22 cellular contexts compared by ENCODE assay signal in the genomic region with DNA sequence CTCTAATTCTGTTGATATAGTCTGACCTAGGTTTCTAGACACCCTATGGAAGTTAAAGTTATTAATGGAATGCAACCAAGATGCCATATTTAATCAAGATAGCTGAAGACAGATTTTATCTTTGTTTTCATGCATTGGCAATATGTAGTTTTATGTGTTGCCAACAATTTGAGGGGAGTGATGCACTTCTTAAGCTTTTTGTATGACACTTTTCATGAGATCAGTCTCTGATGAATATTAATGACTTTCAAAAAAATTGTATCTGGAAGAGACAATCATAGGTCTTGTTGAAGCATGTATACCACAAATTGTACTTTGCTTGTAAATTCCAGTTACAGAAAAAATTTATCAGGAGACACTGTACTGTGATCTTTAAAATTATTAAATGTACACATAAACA.
DNase-seq lines count a peak whose midpoint lies in the region; ATAC-seq and TF ChIP-seq lines count a peak whose summit lies in the region.
"Had no signal": no experiment of that assay in that cellular context is flagged by ENCODE, and none has a peak within 500 bp of the region (broad histone marks: within the 10 kb centered on the region; RNA-seq: fewer than 3 reads in every experiment).

No MANE protein-coding gene starts in this region.

- ATAC-seq in foreskin keratinocyte: no peak
- ATAC-seq: A549 had no signal

- CTCF ChIA-PET in mammary epithelial cell (lab: Charles Lee; ENCODE audit: low non-redundant PET) (no interaction called here), MCF 10A (lab: Yijun Ruan, JAX) (interaction anchor here (0.7 to 1.2 kb wide), 2 partner anchors 51 to 153 kb away, joined by 3 read pairs; no protein-coding TSS in a partner anchor), GM10248 (lab: Yijun Ruan, JAX) (no interaction called here)

- H3K4me2 ChIP-seq in mammary epithelial cell (ENCODE audit: insufficient read depth, low read depth, low read length): no peak overlapping the region
- H3K4me2 ChIP-seq: A549; BLaER1 treated with 17β-estradiol and CSF1 and Interleukin-3, amounts not matched to agents 10 nM and 100 nM had no signal

- H3K4me3 Mint-ChIP-seq in MCF 10A (ENCODE audit: unreplicated experiment): no peak overlapping the region
- H3K4me3 Mint-ChIP-seq in mesothelial cell of epicardium: no peak overlapping the region
- H3K4me3 Mint-ChIP-seq: CD14-positive monocyte; CD4-positive, alpha-beta T cell; CD8-positive, alpha-beta memory T cell had no signal

- no peak for TF ChIP-seq CTCF in mammary epithelial cell (conservative IDR thresholded peaks at IDR 0.05 in 1 of 2, IDR thresholded peaks at IDR 0.05 in 1 of 2; ENCODE audit: extremely low read depth in 1 of 2, insufficient read depth in 1 of 2, low read depth in 1 of 2, low read length in 2 of 2)
- no peak for TF ChIP-seq CTCF in MCF 10A (IDR thresholded peaks at IDR 0.05; ENCODE audit: unreplicated experiment)
- TF ChIP-seq CTCF in foreskin keratinocyte (conservative IDR thresholded peaks at IDR 0.05): no peak
- TF ChIP-seq CTCF in mesothelial cell of epicardium (IDR thresholded peaks at IDR 0.05; ENCODE audit: unreplicated experiment): no peak
- TF ChIP-seq CTCF in GM10248 (IDR thresholded peaks at IDR 0.05; ENCODE audit: control extremely low read depth, extremely low read depth, low read depth, missing control alignments): no peak

- BruUV-seq in mammary epithelial cell (replicated peaks; lab: Mats Ljungman, UMichigan) (no TSS peak), MCF 10A (replicated peaks; lab: Mats Ljungman, UMichigan) (no TSS peak)

- H3K27me3 ChIP-seq in mammary epithelial cell (ENCODE audit: insufficient read depth, low read length) (no peaks in the 10 kb centered on the region), foreskin keratinocyte (no peaks in the 10 kb centered on the region)
- H3K27me3 ChIP-seq: BE2C; BLaER1 treated with 17β-estradiol and CSF1 and Interleukin-3, amounts not matched to agents 10 nM and 100 nM had no signal

- DNase-seq in mammary epithelial cell: no peak
- no peak for DNase-seq in MCF 10A (ENCODE audit: unreplicated experiment)
- peak in 1 of 2 donors; percentile 82 for DNase-seq in foreskin keratinocyte
- DNase-seq in mesothelial cell of epicardium (ENCODE audit: low spot score in 2 of 2, unreplicated experiment in 2 of 2): no peak
- no peak for DNase-seq in GM10248 (ENCODE audit: extremely low spot score)
- DNase-seq in NCI-H1417 (lab: John Stamatoyannopoulos, UW): no peak
- no peak for DNase-seq in mucosa of gallbladder (ENCODE audit: low spot score)
- DNase-seq: 8988T; ACHN; AML-193; BE2C; CD4-positive, alpha-beta T cell; CD8-positive, alpha-beta memory T cell; DMS 273 treated with DMSO at 0.1 percent for 48 hours; DMS79; EL; GDM1; GOT3 had no signal

- intact Hi-C loops in mammary epithelial cell (cut with micrococcal nuclease): no loop called here
- intact Hi-C loops in MCF 10A (cut with micrococcal nuclease): no loop called here

- no peaks in the 10 kb centered on the region for H3K36me3 ChIP-seq in mammary epithelial cell (ENCODE audit: insufficient read depth, low read length)
- H3K36me3 ChIP-seq: BE2C, HAP-1 had no signal

- H3K27me3 Mint-ChIP-seq in MCF 10A (ENCODE audit: insufficient read depth, unreplicated experiment): no peaks in the 10 kb centered on the region
- H3K27me3 Mint-ChIP-seq in mesothelial cell of epicardium (ENCODE audit: low read depth): no peaks in the 10 kb centered on the region
- H3K27me3 Mint-ChIP-seq: CD4-positive, alpha-beta T cell; CD8-positive, alpha-beta memory T cell had no signal

- H3K36me3 Mint-ChIP-seq in MCF 10A (ENCODE audit: insufficient read depth, unreplicated experiment) (no peaks in the 10 kb centered on the region), mesothelial cell of epicardium (peaks cover 22% of the 10 kb centered on the region)
- H3K36me3 Mint-ChIP-seq: CD8-positive, alpha-beta memory T cell had no signal

- no peak overlapping the region for H3K4me3 ChIP-seq in mammary epithelial cell (replicated peaks in 1 of 3; ENCODE audit: insufficient read depth in 1 of 3, low read depth in 2 of 3, low read length in 3 of 3)
- H3K4me3 ChIP-seq: A549; BLaER1 treated with 17β-estradiol and CSF1 and Interleukin-3, amounts not matched to agents 10 nM and 100 nM; HAP-1 had no signal

- H3K4me1 Mint-ChIP-seq in MCF 10A (ENCODE audit: insufficient read depth, unreplicated experiment) (peaks cover 45% of the 10 kb centered on the region), mesothelial cell of epicardium (peaks cover 62% of the 10 kb centered on the region)
- H3K4me1 Mint-ChIP-seq: CD14-positive monocyte; CD8-positive, alpha-beta memory T cell had no signal

- H3K79me2 ChIP-seq in mammary epithelial cell (ENCODE audit: insufficient read depth, low read length): peaks cover 56% of the 10 kb centered on the region

- POLR2A ChIA-PET in MCF 10A (lab: Yijun Ruan, JAX) (interaction anchor here (0.9 to 2.9 kb wide), 4 partner anchors 14 to 117 kb away, joined by 3 to 14 read pairs (median 4); no protein-coding TSS in a partner anchor), GM10248 (lab: Yijun Ruan, JAX) (no interaction called here)

- H3K9me3 ChIP-seq in mammary epithelial cell (replicated peaks; ENCODE audit: insufficient read depth, low read length): no peaks in the 10 kb centered on the region
- H3K9me3 ChIP-seq: A549, BE2C, HAP-1 had no signal

- H2AFZ ChIP-seq in mammary epithelial cell (ENCODE audit: low read depth, low read length): no peak overlapping the region

- no peak overlapping the region for H3K9ac ChIP-seq in mammary epithelial cell (ENCODE audit: insufficient read depth, low read length)
- H3K9ac ChIP-seq: BLaER1 treated with 17β-estradiol and CSF1 and Interleukin-3, amounts not matched to agents 10 nM and 100 nM had no signal

- H4K20me1 ChIP-seq in mammary epithelial cell (ENCODE audit: insufficient read depth, low read length): no peaks in the 10 kb centered on the region

- dilution Hi-C loops in mammary epithelial cell (cut with HindIII; ENCODE audit: low sequenced_read_pairs): no loop called here

- in situ Hi-C loops in mammary epithelial cell (cut with MboI; ENCODE audit: low sequenced_read_pairs in 2 of 2): no loop called here

- H3K27ac ChIP-seq in mammary epithelial cell (ENCODE audit: insufficient read depth, low read depth, low read length) (peak overlapping the region; percentile 1), foreskin keratinocyte (peak overlapping the region; percentile 87)
- H3K27ac ChIP-seq: BLaER1 treated with 17β-estradiol and CSF1 and Interleukin-3, amounts not matched to agents 10 nM and 100 nM had no signal

- no peaks in the 10 kb centered on the region for H3K9me3 Mint-ChIP-seq in MCF 10A (ENCODE audit: unreplicated experiment)
- H3K9me3 Mint-ChIP-seq in mesothelial cell of epicardium: peaks cover 20% of the 10 kb centered on the region
- H3K9me3 Mint-ChIP-seq: CD4-positive, alpha-beta T cell had no signal

- H3K4me1 ChIP-seq in mammary epithelial cell (ENCODE audit: insufficient read depth, low read length): peaks cover 58% of the 10 kb centered on the region
- H3K4me1 ChIP-seq in foreskin keratinocyte: peaks cover 53% of the 10 kb centered on the region
- H3K4me1 ChIP-seq: BE2C had no signal

- H3K27ac Mint-ChIP-seq in MCF 10A (ENCODE audit: low read depth, unreplicated experiment) (no peak overlapping the region), mesothelial cell of epicardium (peak overlapping the region; percentile 91)
- H3K27ac Mint-ChIP-seq: CD14-positive monocyte; CD4-positive, alpha-beta T cell; CD8-positive, alpha-beta memory T cell had no signal
